9 cellular contexts compared by ENCODE assay signal in the genomic region with DNA sequence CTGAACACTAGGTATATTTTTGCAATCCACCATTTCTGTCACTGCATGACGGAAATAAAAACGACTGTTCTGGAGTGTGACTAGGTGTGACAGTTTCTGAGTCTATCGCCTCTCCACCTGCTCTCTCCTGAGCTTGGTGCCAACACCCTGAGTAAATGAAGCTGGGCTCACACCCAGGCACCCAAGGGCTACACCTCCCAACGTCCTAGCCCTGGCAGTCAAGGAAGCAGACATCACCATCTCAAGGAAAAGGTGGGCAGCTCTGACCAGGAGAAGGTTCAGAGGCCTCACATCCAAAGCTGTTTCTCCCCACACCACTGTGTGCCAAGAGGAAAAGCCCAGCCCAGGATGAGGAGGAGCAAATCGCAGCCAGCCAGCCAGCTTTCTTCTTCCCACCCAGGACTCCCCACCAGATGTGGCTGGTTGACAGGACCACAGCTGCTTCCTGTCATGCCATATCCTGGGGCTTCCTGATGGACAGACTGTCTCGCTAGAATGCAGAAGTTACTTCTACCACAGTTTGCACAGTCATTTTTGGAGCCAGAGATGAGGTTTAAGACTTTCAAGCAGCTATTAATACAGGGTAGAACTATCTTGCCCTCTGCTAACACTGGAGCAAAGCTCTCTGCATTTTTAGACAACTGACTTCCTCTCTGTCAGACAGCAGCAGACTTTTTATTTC. TPM values are rescaled to one million over a fixed set of nuclear protein-coding genes. Genes with fewer than 3 reads are reported as not detected.
A peak's percentile ranks its signal among the peaks of the same experiment; 100 is the strongest.
DNase-seq lines count a peak whose midpoint lies in the region; ATAC-seq, FAIRE-seq and TF ChIP-seq lines count a peak whose summit lies in the region.
"Had no signal": no experiment of that assay in that cellular context is flagged by ENCODE, and none has a peak within 500 bp of the region (broad histone marks: within the 10 kb centered on the region; RNA-seq: fewer than 3 reads in every experiment).

No MANE protein-coding gene starts in this region.

- intact Hi-C loops in K562 (cut with micrococcal nuclease) = no loop called here
- intact Hi-C loops in lower leg skin (cut with DNase I; ENCODE audit: low total_unique reads) = no loop called here
- intact Hi-C loops in tibial artery (cut with DNase I; ENCODE audit: low total_unique reads) = no loop called here

- H3K36me3 ChIP-seq in K562 (ENCODE audit: control insufficient read depth, insufficient read depth, low read length) (peaks cover 36% of the 10 kb centered on the region), tibial artery (peaks cover 0 to 9% (median 0%) of the 10 kb centered on the region in 3 donors)

- no peak for TF ChIP-seq RAD21 in K562 (CRISPR knock-in tag; conservative IDR thresholded peaks at IDR 0.05 in 1 of 2, IDR thresholded peaks at IDR 0.05 in 1 of 2)

- peaks cover 69% of the 10 kb centered on the region for H3K79me2 ChIP-seq in K562 (ENCODE audit: control insufficient read depth, insufficient read depth, low read length)

- no peak overlapping the region; a peak in 1 of 4 replicates for H3K9ac ChIP-seq in K562 (ENCODE audit: insufficient read depth in 1 of 2, low read depth in 2 of 2, low read length in 2 of 2)

- no TSS peak for BruUV-seq in K562 (replicated peaks; lab: Mats Ljungman, UMichigan)

- CTCF ChIA-PET in GM10248 (lab: Yijun Ruan, JAX) (interaction anchor here (0.9 to 6.4 kb wide), 15 partner anchors 12 to 332 kb away, joined by 3 to 80 read pairs (median 4); a partner anchor contains a TSS), K562 (lab: Yijun Ruan, JAX; ENCODE audit: low intra/inter-chr PET ratio) (no interaction called here)

- peaks cover 19 to 22% of the 10 kb centered on the region in 2 experiments; a peak in 4 of 5 replicates for H3K4me1 ChIP-seq in K562 (replicated peaks in 1 of 2; ENCODE audit: control insufficient read depth in 2 of 2, insufficient read depth in 2 of 2, low read length in 2 of 2)
- H3K4me1 ChIP-seq in tibial artery = peaks cover 7 to 65% (median 43%) of the 10 kb centered on the region in 4 donors

- WGBS in K562 (ENCODE audit: insufficient coverage, low coverage, missing lambda C conversion rate) = 55% methylated on average over 6 of the region's 6 CpGs
- WGBS in lower leg skin, 2 donors = 20 to 28% methylated on average over 6 of the region's 6 CpGs

- no peak for TF ChIP-seq CTCF in GM10248 (IDR thresholded peaks at IDR 0.05; ENCODE audit: control extremely low read depth, extremely low read depth, low read depth, missing control alignments)
- TF ChIP-seq CTCF in K562 (IDR thresholded peaks at IDR 0.05 in 2 of 3, conservative IDR thresholded peaks at IDR 0.05 in 1 of 3; ENCODE audit: insufficient read depth in 2 of 3, low read depth in 1 of 3, low read length in 3 of 3) = no peak
- no peak for TF ChIP-seq CTCF in lower leg skin (IDR thresholded peaks at IDR 0.05)
- no peak for TF ChIP-seq CTCF in tibial artery (IDR thresholded peaks at IDR 0.05)
- TF ChIP-seq CTCF in D721Med (IDR thresholded peaks at IDR 0.05; ENCODE audit: insufficient read depth, missing control alignments) = no peak

- no peaks in the 10 kb centered on the region; the same call in 1 of the 2 replicates for H3K9me3 ChIP-seq in K562 (replicated peaks; ENCODE audit: control insufficient read depth, insufficient read depth, low read depth, low read length)
- no peaks in the 10 kb centered on the region for H3K9me3 ChIP-seq in tibial artery

- TF ChIP-seq EP300 in K562 (IDR thresholded peaks at IDR 0.05; ENCODE audit: low read length) = no peak

- no peak overlapping the region for H3K27ac ChIP-seq in K562 (ENCODE audit: extremely low read depth, low read depth, low read length)
- peak overlapping the region; percentile 34 to 37 for H3K27ac ChIP-seq in tibial artery

- in situ Hi-C loops in K562 (cut with MboI) = no loop called here

- no peak overlapping the region for H3K4me3 ChIP-seq in K562
- H3K4me3 ChIP-seq in lower leg skin (ENCODE audit: low read depth, poor library complexity, severe bottlenecking) = no peak overlapping the region
- H3K4me3 ChIP-seq in tibial artery = peak overlapping the region in 1 of 2 donors; percentile 2

- TF ChIP-seq POLR2A in K562 (conservative IDR thresholded peaks at IDR 0.05) (no peak), lower leg skin (IDR thresholded peaks at IDR 0.05) (no peak)

- DNase-seq in GM10248 (ENCODE audit: extremely low spot score) = peak; percentile 79
- DNase-seq in NAMALWA (ENCODE audit: low spot score) = peak; percentile 63
- DNase-seq in K562 (ENCODE audit: extremely low read depth in 1 of 4, low spot score in 3 of 4) = peak in 1 of 4 experiments; percentile 34
- DNase-seq in lower leg skin (ENCODE audit: low spot score in 2 of 2) = peak; percentile 75 to 93
- DNase-seq in tibial artery = peak; percentile 75
- DNase-seq in cerebellar nuclear complex (lab: John Stamatoyannopoulos, UW) = no peak
- no peak for DNase-seq in D721Med (ENCODE audit: insufficient read length, low spot score)

- FAIRE-seq in K562 (lab: Jason Lieb, UNC) = peak; percentile 15
- no peak for FAIRE-seq in D721Med (lab: Jason Lieb, UNC)

- peak; percentile 53 for ATAC-seq in GM21528 (IDR thresholded peaks at IDR 0.05; ENCODE audit: low FRiP score, unreplicated experiment)
- no peak for ATAC-seq in K562

- peaks cover 10% of the 10 kb centered on the region; the same call in 1 of the 2 replicates for H4K20me1 ChIP-seq in K562 (replicated peaks; ENCODE audit: control insufficient read depth, insufficient read depth, low read length)

- H2AFZ ChIP-seq in K562 (ENCODE audit: low read depth, low read length) = no peak overlapping the region

- H3K27me3 ChIP-seq in K562 (ENCODE audit: control insufficient read depth in 2 of 2, insufficient read depth in 2 of 2, low read length in 2 of 2) (no peaks in the 10 kb centered on the region), tibial artery (no peaks in the 10 kb centered on the region)

- no peak overlapping the region for H3K4me2 ChIP-seq in K562 (ENCODE audit: insufficient read depth, low read length)

- no peaks in the 10 kb centered on the region for H3K9me1 ChIP-seq in K562 (ENCODE audit: control insufficient read depth, insufficient read depth, low read length)

- POLR2A ChIA-PET in GM10248 (lab: Yijun Ruan, JAX) (interaction anchor here (0.5 to 3.2 kb wide), 12 partner anchors 11 to 584 kb away, joined by 3 to 19 read pairs (median 4); a partner anchor contains a TSS), K562 (lab: Yijun Ruan, JAX) (interaction anchor here (0.6 to 2.0 kb wide), 8 partner anchors 10 to 457 kb away, joined by 3 to 7 read pairs (median 4); a partner anchor contains a TSS)

RNA-seq across cellular contexts. Expression of a gene that starts 3.3 kb away (rescaled TPM):
- total RNA-seq in K562 (2011; cell fraction: chromatin; rRNA removed; ENCODE audit: low replicate concordance) = 69.8 and 124 TPM in 2 replicates
- total RNA-seq in K562 (2011; cell fraction: nucleolus; rRNA removed) = 114 and 116 TPM in 2 replicates
- total RNA-seq in K562 (2011; cell fraction: nucleoplasm; rRNA removed) = 109 and 111 TPM in 2 replicates
- total RNA-seq in K562 (2014; rRNA removed) (15.2 and 23.5 TPM in 2 replicates), K562 (2014; rRNA removed; fragmentation: Illumina TruSeq; extraction: Trizol) (16.0 and 17.0 TPM in 2 replicates), K562 (2015; rRNA removed; fragmentation: Illumina TruSeq; extraction: Trizol) (20.0 and 20.1 TPM in 2 replicates), K562 (2021) (40.9 and 44.6 TPM in 2 replicates), lower leg skin (100 to 1,000 TPM in 3 of 4 donors, 10 to 100 TPM in 1; 97.2 to 134 (median 107) TPM)
- polyA plus RNA-seq in K562 (2011; rRNA removed) (40.2 and 90.8 TPM in 2 replicates), K562 (2014; fragmentation: Illumina TruSeq; extraction: Trizol) (53.7 and 61.1 TPM in 2 replicates), K562 (2014; fragmentation: Nextera tagmentation; extraction: Ambion mirVana) (10 to 100 TPM in 1 of 2 experiments, 1 to 10 TPM in 1; 5.9 to 11.2 TPM), K562 (2014; rRNA removed) (28.1 and 40.0 TPM in 2 replicates)
- 101 and 104 TPM in 2 replicates for polyA plus RNA-seq in K562 (2011; cell fraction: cytosol; rRNA removed)
- polyA plus RNA-seq in K562 (2011; cell fraction: nucleus; rRNA removed) = 78.5 and 87.1 TPM in 2 replicates
- polyA plus RNA-seq in K562 (2012) = 44.8 and 53.4 TPM in 2 replicates
- polyA minus RNA-seq in K562 (2011; rRNA and poly(A)+ RNA removed) = 44.2 and 47.1 TPM in 2 replicates
- 29.1 and 32.0 TPM in 2 replicates for polyA minus RNA-seq in K562 (2011; cell fraction: cytosol; rRNA and poly(A)+ RNA removed)
- polyA minus RNA-seq in K562 (2011; cell fraction: nucleus; rRNA and poly(A)+ RNA removed) = 20.1 and 28.2 TPM in 2 replicates

RNA-seq across cellular contexts. Expression of a gene that starts 20.0 kb away (rescaled TPM):
- total RNA-seq in K562 (2011; cell fraction: chromatin; rRNA removed; ENCODE audit: low replicate concordance) = 120 and 254 TPM in 2 replicates
- 166 and 183 TPM in 2 replicates for total RNA-seq in K562 (2011; cell fraction: nucleolus; rRNA removed)
- total RNA-seq in K562 (2011; cell fraction: nucleoplasm; rRNA removed) = 164 and 172 TPM in 2 replicates
- total RNA-seq in K562 (2014; rRNA removed) (40.5 and 58.3 TPM in 2 replicates), K562 (2014; rRNA removed; fragmentation: Illumina TruSeq; extraction: Trizol) (28.1 and 34.5 TPM in 2 replicates), K562 (2015; rRNA removed; fragmentation: Illumina TruSeq; extraction: Trizol) (28.8 and 30.7 TPM in 2 replicates), K562 (2021) (40.3 and 42.1 TPM in 2 replicates), lower leg skin (10 to 100 TPM; 27.6 to 73.1 (median 32.5) TPM)
- polyA plus RNA-seq in K562 (2011; rRNA removed) (56.8 and 73.8 TPM in 2 replicates), K562 (2014; fragmentation: Illumina TruSeq; extraction: Trizol) (78.7 and 105 TPM in 2 replicates), K562 (2014; fragmentation: Nextera tagmentation; extraction: Ambion mirVana) (10 to 100 TPM; 41.8 to 46.7 TPM), K562 (2014; rRNA removed) (36.3 and 41.2 TPM in 2 replicates)
- 76.8 and 97.4 TPM in 2 replicates for polyA plus RNA-seq in K562 (2011; cell fraction: cytosol; rRNA removed)
- 152 and 243 TPM in 2 replicates for polyA plus RNA-seq in K562 (2011; cell fraction: nucleus; rRNA removed)
- polyA plus RNA-seq in K562 (2012) = 60.4 and 65.3 TPM in 2 replicates
- polyA minus RNA-seq in K562 (2011; rRNA and poly(A)+ RNA removed) = 79.0 and 93.6 TPM in 2 replicates
- 38.3 and 38.9 TPM in 2 replicates for polyA minus RNA-seq in K562 (2011; cell fraction: cytosol; rRNA and poly(A)+ RNA removed)
- polyA minus RNA-seq in K562 (2011; cell fraction: nucleus; rRNA and poly(A)+ RNA removed) = 95.3 and 121 TPM in 2 replicates

RNA-seq across cellular contexts. Expression of a gene that starts 26.9 kb away (rescaled TPM):
- 107 and 242 TPM in 2 replicates for total RNA-seq in K562 (2011; cell fraction: chromatin; rRNA removed; ENCODE audit: low replicate concordance)
- 124 and 125 TPM in 2 replicates for total RNA-seq in K562 (2011; cell fraction: nucleolus; rRNA removed)
- 82.4 and 89.4 TPM in 2 replicates for total RNA-seq in K562 (2011; cell fraction: nucleoplasm; rRNA removed)
- 34.9 and 35.9 TPM in 2 replicates for total RNA-seq in K562 (2014; rRNA removed)
- total RNA-seq in K562 (2014; rRNA removed; fragmentation: Illumina TruSeq; extraction: Trizol) = 18.2 and 19.3 TPM in 2 replicates
- total RNA-seq in K562 (2015; rRNA removed; fragmentation: Illumina TruSeq; extraction: Trizol) = 24.9 and 25.5 TPM in 2 replicates
- total RNA-seq in K562 (2021) = 36.9 and 38.3 TPM in 2 replicates
- polyA plus RNA-seq in K562 (2011; rRNA removed) = 61.5 and 68.0 TPM in 2 replicates
- 45.9 and 75.1 TPM in 2 replicates for polyA plus RNA-seq in K562 (2011; cell fraction: cytosol; rRNA removed)
- 426 and 551 TPM in 2 replicates for polyA plus RNA-seq in K562 (2011; cell fraction: nucleus; rRNA removed)
- polyA plus RNA-seq in K562 (2012) = 42.4 and 44.3 TPM in 2 replicates
- 43.2 and 49.7 TPM in 2 replicates for polyA plus RNA-seq in K562 (2014; fragmentation: Illumina TruSeq; extraction: Trizol)
- under 1 TPM; 0.68 to 0.88 TPM for polyA plus RNA-seq in K562 (2014; fragmentation: Nextera tagmentation; extraction: Ambion mirVana)
- polyA plus RNA-seq in K562 (2014; rRNA removed) = 60.9 and 62.5 TPM in 2 replicates
- 23.1 and 27.7 TPM in 2 replicates for polyA minus RNA-seq in K562 (2011; rRNA and poly(A)+ RNA removed)
- 13.6 and 16.5 TPM in 2 replicates for polyA minus RNA-seq in K562 (2011; cell fraction: cytosol; rRNA and poly(A)+ RNA removed)
- polyA minus RNA-seq in K562 (2011; cell fraction: nucleus; rRNA and poly(A)+ RNA removed) = 38.5 and 48.7 TPM in 2 replicates
- total RNA-seq in lower leg skin = 100 to 1,000 TPM; 108 to 189 (median 123) TPM

RNA-seq across cellular contexts. Expression of a gene that starts 36.8 kb away (rescaled TPM):
- total RNA-seq in K562 (2011; cell fraction: chromatin; rRNA removed; ENCODE audit: low replicate concordance) = 89.6 and 158 TPM in 2 replicates
- 91.7 and 93.2 TPM in 2 replicates for total RNA-seq in K562 (2011; cell fraction: nucleolus; rRNA removed)
- total RNA-seq in K562 (2011; cell fraction: nucleoplasm; rRNA removed) = 102 and 120 TPM in 2 replicates
- 26.1 and 27.6 TPM in 2 replicates for total RNA-seq in K562 (2014; rRNA removed)
- 28.2 and 29.4 TPM in 2 replicates for total RNA-seq in K562 (2014; rRNA removed; fragmentation: Illumina TruSeq; extraction: Trizol)
- 17.5 and 19.1 TPM in 2 replicates for total RNA-seq in K562 (2015; rRNA removed; fragmentation: Illumina TruSeq; extraction: Trizol)
- 40.3 and 43.0 TPM in 2 replicates for total RNA-seq in K562 (2021)
- polyA plus RNA-seq in K562 (2011; rRNA removed) = 50.4 and 58.4 TPM in 2 replicates
- 36.0 and 55.5 TPM in 2 replicates for polyA plus RNA-seq in K562 (2011; cell fraction: cytosol; rRNA removed)
- polyA plus RNA-seq in K562 (2011; cell fraction: nucleus; rRNA removed) = 288 and 307 TPM in 2 replicates
- 18.3 and 40.2 TPM in 2 replicates for polyA plus RNA-seq in K562 (2012)
- 29.7 and 35.3 TPM in 2 replicates for polyA plus RNA-seq in K562 (2014; fragmentation: Illumina TruSeq; extraction: Trizol)
- 10 to 100 TPM in 1 of 2 experiments, 1 to 10 TPM in 1; 6.8 to 10.2 TPM for polyA plus RNA-seq in K562 (2014; fragmentation: Nextera tagmentation; extraction: Ambion mirVana)
- polyA plus RNA-seq in K562 (2014; rRNA removed) = 47.9 and 50.4 TPM in 2 replicates
- 19.0 and 21.3 TPM in 2 replicates for polyA minus RNA-seq in K562 (2011; rRNA and poly(A)+ RNA removed)
- polyA minus RNA-seq in K562 (2011; cell fraction: cytosol; rRNA and poly(A)+ RNA removed) = 7.7 and 8.3 TPM in 2 replicates
- polyA minus RNA-seq in K562 (2011; cell fraction: nucleus; rRNA and poly(A)+ RNA removed) = 35.0 and 39.9 TPM in 2 replicates
- total RNA-seq in lower leg skin = 10 to 100 TPM; 60.3 to 72.6 (median 67.5) TPM

RNA-seq across cellular contexts. Expression of a gene that starts 43.4 kb away (rescaled TPM):
- not detected in 2 replicates for total RNA-seq in K562 (2011; cell fraction: chromatin; rRNA removed; ENCODE audit: low replicate concordance)
- total RNA-seq in K562 (2011; cell fraction: nucleolus; rRNA removed) = not detected in 2 replicates
- not detected in 2 replicates for total RNA-seq in K562 (2011; cell fraction: nucleoplasm; rRNA removed)
- total RNA-seq in K562 (2014; rRNA removed) (not detected in 2 replicates), K562 (2014; rRNA removed; fragmentation: Illumina TruSeq; extraction: Trizol) (not detected in 2 replicates), K562 (2015; rRNA removed; fragmentation: Illumina TruSeq; extraction: Trizol) (not detected in 2 replicates), K562 (2021) (not detected in 2 replicates), lower leg skin (under 1 TPM; 0.17 to 0.84 (median 0.28) TPM)
- polyA plus RNA-seq in K562 (2011; rRNA removed) (not detected in 2 replicates), K562 (2014; fragmentation: Illumina TruSeq; extraction: Trizol) (not detected in 2 replicates), K562 (2014; fragmentation: Nextera tagmentation; extraction: Ambion mirVana) (not detected), K562 (2014; rRNA removed) (not detected in 2 replicates)
- polyA plus RNA-seq in K562 (2011; cell fraction: cytosol; rRNA removed) = 0.04 TPM in 1 of 2 replicates, not detected in the other
- polyA plus RNA-seq in K562 (2011; cell fraction: nucleus; rRNA removed) = 0.04 TPM in 1 of 2 replicates, not detected in the other
- polyA plus RNA-seq in K562 (2012) = not detected in 2 replicates
- not detected in 2 replicates for polyA minus RNA-seq in K562 (2011; rRNA and poly(A)+ RNA removed)
- polyA minus RNA-seq in K562 (2011; cell fraction: cytosol; rRNA and poly(A)+ RNA removed) = not detected in 2 replicates
- not detected in 2 replicates for polyA minus RNA-seq in K562 (2011; cell fraction: nucleus; rRNA and poly(A)+ RNA removed)
- total RNA-seq: liver had no signal
- polyA plus RNA-seq: liver had no signal

Comparison
In these comparisons a context has a peak if more than half of its experiments do, and no peak if none do; other contexts are left out.
1. DNase-seq: peak in GM10248 (single experiment), NAMALWA (single experiment), lower leg skin (2 of 2) and tibial artery (2 of 2); none in cerebellar nuclear complex (0 of 2) and D721Med (single experiment).